Comparison of ENCODE assay signal across 17 cellular contexts in the genomic region with DNA sequence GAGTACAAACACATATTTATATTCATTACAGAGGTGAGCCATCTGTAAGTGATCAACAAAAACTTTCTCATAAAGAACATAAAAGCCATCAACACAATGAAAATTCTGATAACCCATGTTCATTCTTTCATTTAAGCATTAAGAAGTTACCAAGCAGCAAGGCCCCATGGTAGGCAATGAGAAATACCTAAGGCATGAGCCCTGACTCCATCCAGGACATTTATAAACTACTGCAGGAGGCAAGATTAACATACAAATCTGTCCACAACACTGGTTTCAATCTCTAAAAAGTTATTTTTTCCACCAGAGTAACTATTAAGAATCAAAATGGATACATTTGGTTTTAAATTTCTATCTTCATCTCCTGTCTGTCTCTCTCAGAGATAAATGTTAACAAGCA.
A peak's percentile ranks its signal among the peaks of the same experiment; 100 is the strongest.
DNase-seq lines count a peak whose midpoint lies in the region; ATAC-seq and TF ChIP-seq lines count a peak whose summit lies in the region.
"Had no signal": no experiment of that assay in that cellular context is flagged by ENCODE, and none has a peak within 500 bp of the region (broad histone marks: within the 10 kb centered on the region; RNA-seq: fewer than 3 reads in every experiment).

No MANE protein-coding gene starts in this region.

- H3K36me3 Mint-ChIP-seq in osteocyte (ENCODE audit: unreplicated experiment): no peaks in the 10 kb centered on the region
- H3K36me3 Mint-ChIP-seq: activated CD8-positive, alpha-beta memory T cell treated with anti-CD3 and anti-CD28 coated beads, Interleukin-2, amount 10 ng/mL, durations not matched to agents 7 days and 5 days; stimulated activated naive B cell treated with anti-CD40 and anti-IgM and Interleukin-4, amounts not matched to agents 10 μg/mL and 1 μg/mL and 100 μg/mL, for 72 hours had no signal

- ATAC-seq in SK-N-SH treated with all-trans-retinoic acid at 6 μM for 48 hours (peak; percentile 66), GM18517 (IDR thresholded peaks at IDR 0.05; ENCODE audit: unreplicated experiment) (no peak)
- ATAC-seq: activated CD8-positive, alpha-beta memory T cell treated with anti-CD3 and anti-CD28 coated beads, Interleukin-2, amount 10 ng/mL, durations not matched to agents 7 days and 5 days; foreskin keratinocyte; stimulated activated naive B cell treated with anti-CD40 and anti-IgM and Interleukin-4, amounts not matched to agents 10 μg/mL and 1 μg/mL and 100 μg/mL, for 72 hours had no signal

- H3K4me3 ChIP-seq in AG09309 (ENCODE audit: control insufficient read depth, low read depth, low read length) (no peak overlapping the region), fibroblast of mammary gland (ENCODE audit: control insufficient read depth, low read depth, low read length) (no peak overlapping the region)
- H3K4me3 ChIP-seq: ascending aorta, dorsolateral prefrontal cortex had no signal

- H3K4me1 Mint-ChIP-seq in osteocyte (ENCODE audit: unreplicated experiment): peaks cover 60% of the 10 kb centered on the region
- H3K4me1 Mint-ChIP-seq: stimulated activated naive B cell treated with anti-CD40 and anti-IgM and Interleukin-4, amounts not matched to agents 10 μg/mL and 1 μg/mL and 100 μg/mL, for 72 hours had no signal

- H3K27ac Mint-ChIP-seq in osteocyte (ENCODE audit: unreplicated experiment): peak overlapping the region; percentile 60
- H3K27ac Mint-ChIP-seq: activated CD8-positive, alpha-beta memory T cell treated with anti-CD3 and anti-CD28 coated beads, Interleukin-2, amount 10 ng/mL, durations not matched to agents 7 days and 5 days; stimulated activated naive B cell treated with anti-CD40 and anti-IgM and Interleukin-4, amounts not matched to agents 10 μg/mL and 1 μg/mL and 100 μg/mL, for 72 hours had no signal

- TF ChIP-seq CTCF in AG09309 (IDR thresholded peaks at IDR 0.05; ENCODE audit: control insufficient read depth, insufficient read depth, low read depth, low read length, missing control alignments) (no peak), fibroblast of mammary gland (conservative IDR thresholded peaks at IDR 0.05; ENCODE audit: control insufficient read depth, insufficient read depth, low read depth, low read length) (no peak), osteocyte (IDR thresholded peaks at IDR 0.05) (no peak)

- DNase-seq in AG09309 (ENCODE audit: low read depth): peak; percentile 32
- peak; percentile 23 for DNase-seq in fibroblast of mammary gland (ENCODE audit: low read depth)
- no peak for DNase-seq in osteocyte (ENCODE audit: extremely low spot score, unreplicated experiment)
- no peak for DNase-seq in Ammon's horn (ENCODE audit: low spot score)
- no peak for DNase-seq in NCI-H345 (lab: John Stamatoyannopoulos, UW)
- no peak for DNase-seq in central memory CD4-positive, alpha-beta T cell
- DNase-seq: activated CD4-positive, CD25-positive, alpha-beta regulatory T cell; activated CD8-positive, alpha-beta memory T cell treated with anti-CD3 and anti-CD28 coated beads, Interleukin-2, amount 10 ng/mL, durations not matched to agents 7 days and 5 days; activated effector memory CD4-positive, alpha-beta T cell treated with anti-CD3 and anti-CD28 coated beads, Interleukin-2, amount 50 U/mL, for 16 hours; DMS153; foreskin keratinocyte; NCI-H1436; stimulated activated naive B cell treated with anti-CD40 and anti-IgM and Interleukin-4, amounts not matched to agents 10 μg/mL and 1 μg/mL and 100 μg/mL, for 72 hours had no signal

- H3K9me3 Mint-ChIP-seq in osteocyte (ENCODE audit: unreplicated experiment): no peaks in the 10 kb centered on the region
- H3K9me3 Mint-ChIP-seq: stimulated activated naive B cell treated with anti-CD40 and anti-IgM and Interleukin-4, amounts not matched to agents 10 μg/mL and 1 μg/mL and 100 μg/mL, for 72 hours had no signal

- no peaks in the 10 kb centered on the region for H3K27me3 Mint-ChIP-seq in osteocyte (ENCODE audit: unreplicated experiment)
- H3K27me3 Mint-ChIP-seq: activated CD8-positive, alpha-beta memory T cell treated with anti-CD3 and anti-CD28 coated beads, Interleukin-2, amount 10 ng/mL, durations not matched to agents 7 days and 5 days had no signal

- no peak overlapping the region for H3K4me3 Mint-ChIP-seq in osteocyte (ENCODE audit: unreplicated experiment)
- H3K4me3 Mint-ChIP-seq: activated CD8-positive, alpha-beta memory T cell treated with anti-CD3 and anti-CD28 coated beads, Interleukin-2, amount 10 ng/mL, durations not matched to agents 7 days and 5 days; stimulated activated naive B cell treated with anti-CD40 and anti-IgM and Interleukin-4, amounts not matched to agents 10 μg/mL and 1 μg/mL and 100 μg/mL, for 72 hours had no signal

TF ChIP-seq in SK-N-SH treated with all-trans-retinoic acid at 6 μM for 48 hours, 23 proteins besides CTCF, POLR2A, EP300 and RAD21:
- no peak for TF ChIP-seq SNAI2 (CRISPR knock-in tag; IDR thresholded peaks at IDR 0.05)
- TF ChIP-seq TCF4 (CRISPR knock-in tag; IDR thresholded peaks at IDR 0.05; ENCODE audit: borderline replicate concordance): 0 out of 2 replicates have a peak, but pooled peaks have one; percentile 5

Comparison
In these comparisons a context has a peak if more than half of its experiments do, and no peak if none do; other contexts are left out.
1. DNase-seq: peak in AG09309 (single experiment) and fibroblast of mammary gland (single experiment); none in osteocyte (single experiment), Ammon's horn (single experiment), NCI-H345 (single experiment) and central memory CD4-positive, alpha-beta T cell (single experiment).